In genomic region chr4:73803213-73803612, GRCh38 we compare ENCODE assay signal across 1 cellular context.
TF ChIP-seq lines count a peak whose summit lies in the region.

No MANE protein-coding gene starts in this region.

TF ChIP-seq in K562, 482 proteins besides CTCF, POLR2A, EP300 and RAD21 (continued from another document):
- TF ChIP-seq, protein P1, sequence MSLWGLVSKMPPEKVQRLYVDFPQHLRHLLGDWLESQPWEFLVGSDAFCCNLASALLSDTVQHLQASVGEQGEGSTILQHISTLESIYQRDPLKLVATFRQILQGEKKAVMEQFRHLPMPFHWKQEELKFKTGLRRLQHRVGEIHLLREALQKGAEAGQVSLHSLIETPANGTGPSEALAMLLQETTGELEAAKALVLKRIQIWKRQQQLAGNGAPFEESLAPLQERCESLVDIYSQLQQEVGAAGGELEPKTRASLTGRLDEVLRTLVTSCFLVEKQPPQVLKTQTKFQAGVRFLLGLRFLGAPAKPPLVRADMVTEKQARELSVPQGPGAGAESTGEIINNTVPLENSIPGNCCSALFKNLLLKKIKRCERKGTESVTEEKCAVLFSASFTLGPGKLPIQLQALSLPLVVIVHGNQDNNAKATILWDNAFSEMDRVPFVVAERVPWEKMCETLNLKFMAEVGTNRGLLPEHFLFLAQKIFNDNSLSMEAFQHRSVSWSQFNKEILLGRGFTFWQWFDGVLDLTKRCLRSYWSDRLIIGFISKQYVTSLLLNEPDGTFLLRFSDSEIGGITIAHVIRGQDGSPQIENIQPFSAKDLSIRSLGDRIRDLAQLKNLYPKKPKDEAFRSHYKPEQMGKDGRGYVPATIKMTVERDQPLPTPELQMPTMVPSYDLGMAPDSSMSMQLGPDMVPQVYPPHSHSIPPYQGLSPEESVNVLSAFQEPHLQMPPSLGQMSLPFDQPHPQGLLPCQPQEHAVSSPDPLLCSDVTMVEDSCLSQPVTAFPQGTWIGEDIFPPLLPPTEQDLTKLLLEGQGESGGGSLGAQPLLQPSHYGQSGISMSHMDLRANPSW (CRISPR knock-in tag; IDR thresholded peaks at IDR 0.05), result no peak
- TF ChIP-seq PRPF4 (IDR thresholded peaks at IDR 0.05; ENCODE audit: insufficient read depth, low read depth, low read length, poor library complexity, severe bottlenecking), result no peak
- no peak for TF ChIP-seq PKNOX1 (IDR thresholded peaks at IDR 0.05)
- peak; percentile 14; the same call in 1 of the 2 replicates for TF ChIP-seq JUND (IDR thresholded peaks at IDR 0.05; ENCODE audit: borderline replicate concordance, low read depth, low read length)
- no peak for TF ChIP-seq JUND (tag; IDR thresholded peaks at IDR 0.05; ENCODE audit: borderline replicate concordance, low read depth, low read length)
